ENCODE assay signal across 20 cellular contexts in genomic region chr6:72844614-72845013, GRCh38.
"Had no signal": no experiment of that assay in that cellular context is flagged by ENCODE, and none has a peak within 500 bp of the region (broad histone marks: within the 10 kb centered on the region; RNA-seq: fewer than 3 reads in every experiment).

No MANE protein-coding gene starts in this region.

- DNase-seq: stimulated activated CD4-positive, alpha-beta T cell treated with anti-CD3 and anti-CD28 coated beads, Interleukin-2, amount 100 ng/mL, for 48 hours; stimulated activated CD4-positive, alpha-beta T cell treated with anti-CD3 and anti-CD28 coated beads, Interleukin-4, amount 100 ng/mL, for 1 hour; stimulated activated CD4-positive, alpha-beta T cell treated with anti-CD3 and anti-CD28 coated beads, Interleukin-4, amount 100 ng/mL, for 24 hours; stimulated activated CD4-positive, alpha-beta T cell treated with anti-CD3 and anti-CD28 coated beads, Interleukin-4, amount 100 ng/mL, for 4 hours; stimulated activated CD8-positive, alpha-beta memory T cell treated with anti-CD3 and anti-CD28 coated beads, Interleukin-4, amount 100 ng/mL, for 48 hours; stimulated activated naive B cell treated with anti-CD40 and anti-IgM and Interleukin-4, amounts not matched to agents 10 μg/mL and 1 μg/mL and 100 μg/mL, for 72 hours; stimulated activated naive CD4-positive, alpha-beta T cell; stimulated activated naive CD4-positive, alpha-beta T cell treated with Interleukin-2 at 50 U/mL for 16 hours; stimulated activated naive CD8-positive, alpha-beta T cell treated with anti-CD3 and anti-CD28 coated beads, Interleukin-15, amount 100 ng/mL, for 72 hours; stimulated activated naive CD8-positive, alpha-beta T cell treated with anti-CD3 and anti-CD28 coated beads, Interleukin-15, Interleukin-2, amounts not matched to agents 100 U/mL and 50 U/mL, for 24 hours; stomach; substantia nigra; testis; thyroid gland; tibial artery; transverse colon; trophoblast cell; upper lobe of left lung; upper lobe of right lung; uterus had no signal
